In genomic region chr7:142797342-142797798, GRCh38 we compare ENCODE assay signal across 8 cellular contexts. TPM values are rescaled to one million over a fixed set of nuclear protein-coding genes. Genes with fewer than 3 reads are reported as not detected.
DNase-seq lines count a peak whose midpoint lies in the region; ATAC-seq and TF ChIP-seq lines count a peak whose summit lies in the region.

No MANE protein-coding gene starts in this region.

- TF ChIP-seq CTCF in right atrium auricular region (IDR thresholded peaks at IDR 0.05): no peak
- TF ChIP-seq CTCF in spleen (IDR thresholded peaks at IDR 0.05 in 8 of 11, conservative IDR thresholded peaks at IDR 0.05 in 3 of 11): no peak

- no peaks in the 10 kb centered on the region for H3K36me3 ChIP-seq in H7 (replicated peaks; ENCODE audit: control insufficient read depth, insufficient read depth, low read length)
- H3K36me3 ChIP-seq in right atrium auricular region: no peaks in the 10 kb centered on the region
- peaks cover 0 to 20% (median 7%) of the 10 kb centered on the region in 6 donors for H3K36me3 ChIP-seq in spleen

- H3K9me3 ChIP-seq in right atrium auricular region: no peaks in the 10 kb centered on the region
- H3K9me3 ChIP-seq in spleen: no peaks in the 10 kb centered on the region

- peaks cover 47% of the 10 kb centered on the region for H3K27me3 ChIP-seq in H7 (ENCODE audit: control insufficient read depth, insufficient read depth, low read length)
- H3K27me3 ChIP-seq in right atrium auricular region: peaks cover 10 to 14% of the 10 kb centered on the region in 2 donors
- peaks cover 0 to 43% (median 16%) of the 10 kb centered on the region in 7 donors for H3K27me3 ChIP-seq in spleen (replicated peaks in 1 of 7)

- peaks cover 70 to 76% (median 73%) of the 10 kb centered on the region in 3 donors for H3K4me1 Mint-ChIP-seq in T-cell

- peak overlapping the region; percentile 100 for H3K27ac Mint-ChIP-seq in T-cell

- peak; percentile 7 for DNase-seq in G401 (ENCODE audit: low spot score)
- peak; percentile 63 for DNase-seq in H7
- DNase-seq in T-cell: peak in 4 of 34 experiments; percentile 36 to 71 (median 56)
- DNase-seq in right atrium auricular region (ENCODE audit: low spot score): peak; percentile 56
- DNase-seq in spleen: peak; percentile 83
- no peak for DNase-seq in stimulated activated CD4-positive, alpha-beta T cell treated with anti-CD3 and anti-CD28 coated beads, Interleukin-4, amount 100 ng/mL, for 1 hour
- no peak for DNase-seq in HCEC 1CT

- peak in 2 of 4 experiments; percentile 16 to 17 for ATAC-seq in T-cell (replicated peaks in 1 of 4)
- no peak for ATAC-seq in GM18858 (IDR thresholded peaks at IDR 0.05; ENCODE audit: unreplicated experiment)

- WGBS in spleen, 5 donors: 0 to 2% (median 0%) methylated on average over 18 to 24 of the region's 24 CpGs

- TF ChIP-seq POLR2A in spleen (IDR thresholded peaks at IDR 0.05): no peak

- POLR2A ChIA-PET in T-cell (lab: Charles Lee): interaction anchor here (0.6 to 8.4 kb wide), 6 partner anchors 9 to 22 kb away, joined by 3 to 337 read pairs (median 116); no protein-coding TSS in a partner anchor

- in situ Hi-C loops in G401 (cut with HindIII; ENCODE audit: low sequenced_read_pairs): no loop called here

- H3K9me3 Mint-ChIP-seq in T-cell: no peaks in the 10 kb centered on the region

- intact Hi-C loops in spleen (cut with DNase I; ENCODE audit: low total_unique reads): no loop called here

- peaks cover 0 to 3% of the 10 kb centered on the region in 2 donors for H3K27me3 Mint-ChIP-seq in T-cell

- H3K4me1 ChIP-seq in right atrium auricular region: peaks cover 0 to 18% of the 10 kb centered on the region in 2 donors
- H3K4me1 ChIP-seq in spleen: peaks cover 0 to 91% (median 36%) of the 10 kb centered on the region in 6 donors

- peak overlapping the region; percentile 93 to 100 (median 99) for H3K4me3 Mint-ChIP-seq in T-cell

- CTCF ChIA-PET in T-cell (lab: Charles Lee): interaction anchor here (1.1 to 8.1 kb wide), 4 partner anchors 10 to 14 kb away, joined by 3 to 116 read pairs (median 11); no protein-coding TSS in a partner anchor

- H3K4me3 ChIP-seq in H7 (ENCODE audit: insufficient read depth, low read depth, low read length) (peak overlapping the region; percentile 47), right atrium auricular region (peak overlapping the region; percentile 2 to 41), spleen (peak overlapping the region; percentile 30 to 77 (median 40))

- peaks cover 65% of the 10 kb centered on the region for H3K36me3 Mint-ChIP-seq in T-cell

- H3K27ac ChIP-seq in right atrium auricular region (no peak overlapping the region), spleen (peak overlapping the region; percentile 91 to 98 (median 94))

RNA-seq across cellular contexts. Expression of gene PRSS2, which starts 26.6 kb away (rescaled TPM):
- total RNA-seq in G401 (2014; rRNA removed; shearing (Covaris generic)): not detected in 2 replicates
- 0.97 TPM in 1 of 2 replicates, not detected in the other for total RNA-seq in H7 (2014; rRNA removed; shearing (Covaris generic))
- total RNA-seq in T-cell: 10 to 100 TPM in 3 of 5 donors, not detected in 2; 47.1 to 64.6 (median 57.7) TPM
- under 1 TPM in 1 of 2 donors, not detected in 1; 0.51 TPM for total RNA-seq in right atrium auricular region
- 10 to 100 TPM in 2 of 7 donors, 1 to 10 TPM in 1, not detected in 4; 3.8 to 14.5 (median 11.1) TPM for total RNA-seq in spleen
- polyA plus RNA-seq in spleen: 1 to 10 TPM; 1.1 to 1.3 (median 1.2) TPM

RNA-seq across cellular contexts. Expression of gene PRSS1, which starts 48.1 kb away (rescaled TPM):
- total RNA-seq in G401 (2014; rRNA removed; shearing (Covaris generic)): not detected in 2 replicates
- total RNA-seq in H7 (2014; rRNA removed; shearing (Covaris generic)): 0.62 and 0.96 TPM in 2 replicates
- total RNA-seq in T-cell (10 to 100 TPM in 3 of 5 donors, not detected in 2; 16.0 to 23.7 (median 20.8) TPM), right atrium auricular region (not detected), spleen (1 to 10 TPM in 3 of 7 donors, not detected in 4; 2.9 to 6.3 (median 3.0) TPM)
- polyA plus RNA-seq in spleen: 1 to 10 TPM in 2 of 3 donors, under 1 TPM in 1; 0.88 to 1.4 (median 1.2) TPM

RNA-seq across cellular contexts. Expression of gene EPHB6, which starts 57.5 kb away (rescaled TPM):
- total RNA-seq in G401 (2014; rRNA removed; shearing (Covaris generic)): not detected in 2 replicates
- 4.0 and 8.8 TPM in 2 replicates for total RNA-seq in H7 (2014; rRNA removed; shearing (Covaris generic))
- total RNA-seq in T-cell (10 to 100 TPM; 37.2 to 76.2 (median 62.3) TPM), right atrium auricular region (10 to 100 TPM in 1 of 2 donors, 1 to 10 TPM in 1; 8.2 to 19.4 TPM), spleen (10 to 100 TPM; 12.3 to 15.5 (median 13.9) TPM)
- polyA plus RNA-seq in spleen: 10 to 100 TPM; 11.3 to 28.8 (median 23.6) TPM

Comparison
In these comparisons a context has a peak if more than half of its experiments do, and no peak if none do; other contexts are left out.
1. DNase-seq: peak in G401 (single experiment), H7 (single experiment), right atrium auricular region (single experiment) and spleen (single experiment); none in stimulated activated CD4-positive, alpha-beta T cell treated with anti-CD3 and anti-CD28 coated beads, Interleukin-4, amount 100 ng/mL, for 1 hour (single experiment) and HCEC 1CT (single experiment).
2. H3K27ac ChIP-seq: peak in spleen (8 of 8); none in right atrium auricular region (0 of 2).
3. Peak in every context shown above with its lines, with median percentiles within 50 percentile points of each other: H3K4me3 ChIP-seq.